In genomic region chr13:41200126-41200525, GRCh38 we compare ENCODE assay signal across 16 cellular contexts.
"Had no signal": no experiment of that assay in that cellular context is flagged by ENCODE, and none has a peak within 500 bp of the region (broad histone marks: within the 10 kb centered on the region; RNA-seq: fewer than 3 reads in every experiment).

No MANE protein-coding gene starts in this region.

- DNase-seq: activated CD4-positive, alpha-beta T cell treated with anti-CD3 and anti-CD28 coated beads for 48 hours; activated CD8-positive, alpha-beta T cell treated with anti-CD3 and anti-CD28 coated beads for 36 hours; activated effector memory CD4-positive, alpha-beta T cell treated with anti-CD3 and anti-CD28 coated beads, Interleukin-2, amount 50 U/mL, for 16 hours; activated T-cell treated with anti-CD3 and anti-CD28 coated beads, Interleukin-2, amount 50 U/mL, for 4 hours; amniotic stem cell; erythroblast; head of caudate nucleus; kidney glomerular epithelial cell; left ventricle myocardium superior; mesenchymal stem cell; nucleus accumbens; stimulated activated CD4-positive, alpha-beta T cell treated with anti-CD3 and anti-CD28 coated beads, Interleukin-15, amount 100 ng/mL, for 24 hours; stimulated activated CD4-positive, alpha-beta T cell treated with anti-CD3 and anti-CD28 coated beads, Interleukin-4, amount 100 ng/mL, for 1 hour; stimulated activated naive CD8-positive, alpha-beta T cell treated with anti-CD3 and anti-CD28 coated beads, Interleukin-15, Interleukin-2, amounts not matched to agents 100 U/mL and 50 U/mL, for 24 hours; T-helper 2 cell had no signal

- ATAC-seq: activated CD8-positive, alpha-beta T cell treated with anti-CD3 and anti-CD28 coated beads for 36 hours; activated naive CD4-positive, alpha-beta T cell treated with anti-CD3 and anti-CD28 coated beads, Interleukin-2, amount 50 U/mL, for 72 hours; activated T-cell treated with anti-CD3 and anti-CD28 coated beads, Interleukin-2, amount 50 U/mL, for 4 hours; left ventricle myocardium superior; stimulated activated naive CD8-positive, alpha-beta T cell treated with anti-CD3 and anti-CD28 coated beads, Interleukin-15, Interleukin-2, amounts not matched to agents 100 U/mL and 50 U/mL, for 24 hours had no signal
